In genomic region chr13:62357887-62358645, GRCh38 we compare ENCODE assay signal across 7 cellular contexts.
A peak's percentile ranks its signal among the peaks of the same experiment; 100 is the strongest.
DNase-seq lines count a peak whose midpoint lies in the region; ATAC-seq and TF ChIP-seq lines count a peak whose summit lies in the region.

No MANE protein-coding gene starts in this region.

- H3K4me3 ChIP-seq in OCI-LY3 (ENCODE audit: low read length), result no peak overlapping the region
- H3K4me3 ChIP-seq in fibroblast of villous mesenchyme (ENCODE audit: low read depth, low read length), result no peak overlapping the region

- no peaks in the 10 kb centered on the region for H3K9me3 ChIP-seq in OCI-LY3 (ENCODE audit: insufficient read depth, low read length)

- DNase-seq in fibroblast of villous mesenchyme (ENCODE audit: low read depth), result peak; percentile 0
- no peak for DNase-seq in posterior vena cava (ENCODE audit: low spot score)
- no peak for DNase-seq in inferior parietal cortex (ENCODE audit: extremely low spot score)
- DNase-seq in CD1c-positive myeloid dendritic cell (ENCODE audit: extremely low spot score), result no peak

- intact Hi-C loops in posterior vena cava (cut with DNase I), result no loop called here

- H3K4me1 ChIP-seq in OCI-LY3 (ENCODE audit: low read length), result no peaks in the 10 kb centered on the region

- H3K36me3 ChIP-seq in OCI-LY3 (replicated peaks; ENCODE audit: low read depth, low read length), result no peaks in the 10 kb centered on the region

- H4K20me1 ChIP-seq in OCI-LY3 (ENCODE audit: insufficient read depth, low read length), result no peaks in the 10 kb centered on the region

- TF ChIP-seq CTCF in OCI-LY3 (IDR thresholded peaks at IDR 0.05; ENCODE audit: low read depth, low read length) (peak; percentile 88), fibroblast of villous mesenchyme (IDR thresholded peaks at IDR 0.05; ENCODE audit: insufficient read depth, low read depth, low read length) (no peak)

- no peaks in the 10 kb centered on the region for H3K27me3 ChIP-seq in OCI-LY3 (ENCODE audit: low read depth, low read length)

- ATAC-seq in GM18511 (IDR thresholded peaks at IDR 0.05; ENCODE audit: unreplicated experiment) (peak; percentile 85), HG03095 (IDR thresholded peaks at IDR 0.05; ENCODE audit: unreplicated experiment) (peak; percentile 89)

- no peaks in the 10 kb centered on the region for H3K79me2 ChIP-seq in OCI-LY3 (ENCODE audit: low read length)

- no peak overlapping the region for H3K27ac ChIP-seq in OCI-LY3 (ENCODE audit: low read length)

- no peak overlapping the region for H3K4me2 ChIP-seq in OCI-LY3 (ENCODE audit: low read length)

- H2AFZ ChIP-seq in OCI-LY3 (ENCODE audit: low read depth, low read length), result no peak overlapping the region

- no peak overlapping the region for H3K9ac ChIP-seq in OCI-LY3 (ENCODE audit: low read length)
